Comparison of ENCODE assay signal across 13 cellular contexts in genomic region chr4:153763404-153763803, GRCh38. TPM values are rescaled to one million over a fixed set of nuclear protein-coding genes. Genes with fewer than 3 reads are reported as not detected.
DNase-seq lines count a peak whose midpoint lies in the region; ATAC-seq and TF ChIP-seq lines count a peak whose summit lies in the region.
"Had no signal": no experiment of that assay in that cellular context is flagged by ENCODE, and none has a peak within 500 bp of the region (broad histone marks: within the 10 kb centered on the region; RNA-seq: fewer than 3 reads in every experiment).

No MANE protein-coding gene starts in this region.

- CTCF ChIA-PET in Panc1 (lab: Charles Lee): no interaction called here

- H3K36me3 ChIP-seq in BE2C (no peaks in the 10 kb centered on the region), Panc1 (ENCODE audit: control insufficient read depth, insufficient read depth, low read length) (no peaks in the 10 kb centered on the region)
- H3K36me3 ChIP-seq: ovary, thoracic aorta had no signal

- H3K27me3 ChIP-seq in BE2C (no peaks in the 10 kb centered on the region), Panc1 (ENCODE audit: control insufficient read depth, insufficient read depth, low read length) (no peaks in the 10 kb centered on the region; the same call in 1 of the 2 replicates)
- H3K27me3 ChIP-seq: ovary had no signal

- DNase-seq in BE2C: no peak
- no peak for DNase-seq in GM13977 (ENCODE audit: low spot score)
- DNase-seq in Panc1 (ENCODE audit: low read depth, low spot score): no peak
- no peak for DNase-seq in fibroblast of pulmonary artery (ENCODE audit: low read depth)
- no peak for DNase-seq in NCI-H524 (lab: John Stamatoyannopoulos, UW)
- no peak for DNase-seq in NCI-H128 (lab: John Stamatoyannopoulos, UW; ENCODE audit: unreplicated experiment)
- DNase-seq in HUDEP-2 (lab: John Stamatoyannopoulos, UW; ENCODE audit: unreplicated experiment in 76 of 76): no peak
- DNase-seq: activated naive CD8-positive, alpha-beta T cell treated with anti-CD3 and anti-CD28 coated beads, Interleukin-2, amount 50 U/mL, for 24 hours; NCI-H146; ovary; SHP77 had no signal

- no peak for ATAC-seq in Panc1
- ATAC-seq in GM19324 (IDR thresholded peaks at IDR 0.05; ENCODE audit: low FRiP score, unreplicated experiment): no peak
- ATAC-seq: activated naive CD8-positive, alpha-beta T cell treated with anti-CD3 and anti-CD28 coated beads, Interleukin-2, amount 50 U/mL, for 24 hours had no signal

- intact Hi-C loops in Panc1 (cut with micrococcal nuclease; ENCODE audit: unreplicated experiment): no loop called here

- POLR2A ChIA-PET in Panc1 (lab: Charles Lee): no interaction called here

- H3K4me3 ChIP-seq in BE2C (ENCODE audit: low read depth, low read length) (no peak overlapping the region), Panc1 (ENCODE audit: low read depth in 2 of 2, low read length in 2 of 2) (no peak overlapping the region), fibroblast of pulmonary artery (replicated peaks; ENCODE audit: low read depth, low read length) (no peak overlapping the region)
- H3K4me3 ChIP-seq: ovary, thoracic aorta had no signal

- BruUV-seq in Panc1 (replicated peaks; lab: Mats Ljungman, UMichigan): no TSS peak

- peak; percentile 60 for TF ChIP-seq CTCF in BE2C (IDR thresholded peaks at IDR 0.05; ENCODE audit: low read depth, low read length)
- TF ChIP-seq CTCF in GM13977 (IDR thresholded peaks at IDR 0.05; ENCODE audit: extremely low read depth, insufficient read depth, missing control alignments): peak; percentile 24
- TF ChIP-seq CTCF in Panc1 (IDR thresholded peaks at IDR 0.05): peak; percentile 42
- peak; percentile 11 for TF ChIP-seq CTCF in fibroblast of pulmonary artery (IDR thresholded peaks at IDR 0.05; ENCODE audit: low read length, missing control alignments)

- in situ Hi-C loops in GM13977 (cut with MboI; ENCODE audit: low pct_unique_long_range_greater_than_20kb, low sequenced_read_pairs, unreplicated experiment): loop anchor here (25.0 kb wide), 1 partner anchor 426 kb away; the partner anchor contains the start of gene MND1
- in situ Hi-C loops in Panc1 (cut with HindIII; ENCODE audit: low pct_unique_long_range_greater_than_20kb, low sequenced_read_pairs): no loop called here

- H3K4me1 ChIP-seq in BE2C (no peaks in the 10 kb centered on the region), Panc1 (ENCODE audit: control insufficient read depth, insufficient read depth, low read length) (no peaks in the 10 kb centered on the region)

- H3K9me3 ChIP-seq in BE2C (no peaks in the 10 kb centered on the region), Panc1 (ENCODE audit: control insufficient read depth, insufficient read depth, low read depth, low read length) (no peaks in the 10 kb centered on the region)
- H3K9me3 ChIP-seq: ovary, thoracic aorta had no signal

- no peak overlapping the region for H3K27ac ChIP-seq in Panc1 (ENCODE audit: low read length)
- H3K27ac ChIP-seq: ovary, thoracic aorta had no signal

RNA-seq across cellular contexts. Expression of gene RNF175, which starts 3.6 kb away (rescaled TPM):
- 1.3 TPM for polyA plus RNA-seq in BE2C (2012; ENCODE audit: insufficient read depth, insufficient read length, low read depth)
- total RNA-seq in Panc1 (2021; ENCODE audit: unreplicated experiment): not detected
- polyA plus RNA-seq in Panc1 (2012; ENCODE audit: insufficient read length): not detected
- total RNA-seq: ovary, thoracic aorta had no signal

RNA-seq across cellular contexts. Expression of gene SFRP2, which starts 25.5 kb away (rescaled TPM):
- polyA plus RNA-seq in BE2C (2012; ENCODE audit: insufficient read depth, insufficient read length, low read depth): not detected
- total RNA-seq in Panc1 (2021; ENCODE audit: unreplicated experiment): 0.26 TPM
- polyA plus RNA-seq in Panc1 (2012; ENCODE audit: insufficient read length): not detected
